In the genomic region with DNA sequence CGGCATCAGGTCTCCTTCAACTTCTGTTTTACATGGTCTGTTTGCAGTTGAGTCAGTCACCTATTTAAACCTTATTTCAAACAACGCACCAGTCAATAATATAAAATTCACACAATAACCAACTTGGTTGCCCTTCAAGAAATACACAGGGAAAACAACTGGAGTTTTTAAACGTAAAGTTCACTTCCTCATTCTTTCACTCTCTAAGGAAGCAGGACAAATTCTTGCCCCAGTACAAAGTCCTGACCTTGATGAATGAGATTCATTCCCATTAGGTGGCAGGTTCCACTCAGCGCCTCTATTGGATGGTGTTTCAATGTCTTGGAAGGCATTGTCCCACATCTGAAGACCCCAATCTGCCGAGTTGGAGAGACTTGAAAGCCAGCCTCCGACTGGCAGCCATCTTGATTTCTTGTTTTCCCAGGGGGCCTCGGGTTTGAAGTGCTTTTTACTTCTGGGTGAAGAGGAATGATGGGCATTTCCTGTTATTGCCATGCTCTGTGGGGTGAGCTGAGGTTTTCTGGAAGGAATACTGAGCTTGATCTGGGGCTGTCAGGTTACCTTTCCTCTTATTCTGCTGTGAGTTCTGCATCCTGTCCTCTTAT, we compare ENCODE assay signal across 2 cellular contexts.
TF ChIP-seq lines count a peak whose summit lies in the region.

No MANE protein-coding gene starts in this region.

TF ChIP-seq in HepG2, 621 proteins besides CTCF, POLR2A, EP300 and RAD21 (continues in another document):
- TF ChIP-seq, protein P1, sequence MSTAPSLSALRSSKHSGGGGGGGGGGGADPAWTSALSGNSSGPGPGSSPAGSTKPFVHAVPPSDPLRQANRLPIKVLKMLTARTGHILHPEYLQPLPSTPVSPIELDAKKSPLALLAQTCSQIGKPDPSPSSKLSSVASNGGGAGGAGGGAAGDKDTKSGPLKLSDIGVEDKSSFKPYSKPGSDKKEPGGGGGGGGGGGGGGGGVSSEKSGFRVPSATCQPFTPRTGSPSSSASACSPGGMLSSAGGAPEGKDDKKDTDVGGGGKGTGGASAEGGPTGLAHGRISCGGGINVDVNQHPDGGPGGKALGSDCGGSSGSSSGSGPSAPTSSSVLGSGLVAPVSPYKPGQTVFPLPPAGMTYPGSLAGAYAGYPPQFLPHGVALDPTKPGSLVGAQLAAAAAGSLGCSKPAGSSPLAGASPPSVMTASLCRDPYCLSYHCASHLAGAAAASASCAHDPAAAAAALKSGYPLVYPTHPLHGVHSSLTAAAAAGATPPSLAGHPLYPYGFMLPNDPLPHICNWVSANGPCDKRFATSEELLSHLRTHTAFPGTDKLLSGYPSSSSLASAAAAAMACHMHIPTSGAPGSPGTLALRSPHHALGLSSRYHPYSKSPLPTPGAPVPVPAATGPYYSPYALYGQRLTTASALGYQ (CRISPR knock-in tag; IDR thresholded peaks at IDR 0.05): no peak
- no peak for TF ChIP-seq CEBPB (IDR thresholded peaks at IDR 0.05; ENCODE audit: borderline replicate concordance, low read depth, low read length)
- TF ChIP-seq, protein P2, sequence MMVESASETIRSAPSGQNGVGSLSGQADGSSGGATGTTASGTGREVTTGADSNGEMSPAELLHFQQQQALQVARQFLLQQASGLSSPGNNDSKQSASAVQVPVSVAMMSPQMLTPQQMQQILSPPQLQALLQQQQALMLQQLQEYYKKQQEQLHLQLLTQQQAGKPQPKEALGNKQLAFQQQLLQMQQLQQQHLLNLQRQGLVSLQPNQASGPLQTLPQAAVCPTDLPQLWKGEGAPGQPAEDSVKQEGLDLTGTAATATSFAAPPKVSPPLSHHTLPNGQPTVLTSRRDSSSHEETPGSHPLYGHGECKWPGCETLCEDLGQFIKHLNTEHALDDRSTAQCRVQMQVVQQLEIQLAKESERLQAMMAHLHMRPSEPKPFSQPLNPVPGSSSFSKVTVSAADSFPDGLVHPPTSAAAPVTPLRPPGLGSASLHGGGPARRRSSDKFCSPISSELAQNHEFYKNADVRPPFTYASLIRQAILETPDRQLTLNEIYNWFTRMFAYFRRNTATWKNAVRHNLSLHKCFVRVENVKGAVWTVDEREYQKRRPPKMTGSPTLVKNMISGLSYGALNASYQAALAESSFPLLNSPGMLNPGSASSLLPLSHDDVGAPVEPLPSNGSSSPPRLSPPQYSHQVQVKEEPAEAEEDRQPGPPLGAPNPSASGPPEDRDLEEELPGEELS (CRISPR knock-in tag; IDR thresholded peaks at IDR 0.05): no peak
- TF ChIP-seq TEAD3 (CRISPR knock-in tag; optimal IDR thresholded peaks at IDR 0.05; ENCODE audit: borderline replicate concordance): peak; percentile 36
- TF ChIP-seq TAF15 (IDR thresholded peaks at IDR 0.05; ENCODE audit: low read depth, low read length, poor library complexity, severe bottlenecking): no peak
- no peak for TF ChIP-seq ZFP90 (CRISPR knock-in tag; IDR thresholded peaks at IDR 0.05; ENCODE audit: borderline replicate concordance)
- no peak for TF ChIP-seq ZNF768 (CRISPR knock-in tag; IDR thresholded peaks at IDR 0.05)
- TF ChIP-seq MBNL3 (CRISPR knock-in tag; conservative IDR thresholded peaks at IDR 0.05): no peak
- TF ChIP-seq, protein P3, sequence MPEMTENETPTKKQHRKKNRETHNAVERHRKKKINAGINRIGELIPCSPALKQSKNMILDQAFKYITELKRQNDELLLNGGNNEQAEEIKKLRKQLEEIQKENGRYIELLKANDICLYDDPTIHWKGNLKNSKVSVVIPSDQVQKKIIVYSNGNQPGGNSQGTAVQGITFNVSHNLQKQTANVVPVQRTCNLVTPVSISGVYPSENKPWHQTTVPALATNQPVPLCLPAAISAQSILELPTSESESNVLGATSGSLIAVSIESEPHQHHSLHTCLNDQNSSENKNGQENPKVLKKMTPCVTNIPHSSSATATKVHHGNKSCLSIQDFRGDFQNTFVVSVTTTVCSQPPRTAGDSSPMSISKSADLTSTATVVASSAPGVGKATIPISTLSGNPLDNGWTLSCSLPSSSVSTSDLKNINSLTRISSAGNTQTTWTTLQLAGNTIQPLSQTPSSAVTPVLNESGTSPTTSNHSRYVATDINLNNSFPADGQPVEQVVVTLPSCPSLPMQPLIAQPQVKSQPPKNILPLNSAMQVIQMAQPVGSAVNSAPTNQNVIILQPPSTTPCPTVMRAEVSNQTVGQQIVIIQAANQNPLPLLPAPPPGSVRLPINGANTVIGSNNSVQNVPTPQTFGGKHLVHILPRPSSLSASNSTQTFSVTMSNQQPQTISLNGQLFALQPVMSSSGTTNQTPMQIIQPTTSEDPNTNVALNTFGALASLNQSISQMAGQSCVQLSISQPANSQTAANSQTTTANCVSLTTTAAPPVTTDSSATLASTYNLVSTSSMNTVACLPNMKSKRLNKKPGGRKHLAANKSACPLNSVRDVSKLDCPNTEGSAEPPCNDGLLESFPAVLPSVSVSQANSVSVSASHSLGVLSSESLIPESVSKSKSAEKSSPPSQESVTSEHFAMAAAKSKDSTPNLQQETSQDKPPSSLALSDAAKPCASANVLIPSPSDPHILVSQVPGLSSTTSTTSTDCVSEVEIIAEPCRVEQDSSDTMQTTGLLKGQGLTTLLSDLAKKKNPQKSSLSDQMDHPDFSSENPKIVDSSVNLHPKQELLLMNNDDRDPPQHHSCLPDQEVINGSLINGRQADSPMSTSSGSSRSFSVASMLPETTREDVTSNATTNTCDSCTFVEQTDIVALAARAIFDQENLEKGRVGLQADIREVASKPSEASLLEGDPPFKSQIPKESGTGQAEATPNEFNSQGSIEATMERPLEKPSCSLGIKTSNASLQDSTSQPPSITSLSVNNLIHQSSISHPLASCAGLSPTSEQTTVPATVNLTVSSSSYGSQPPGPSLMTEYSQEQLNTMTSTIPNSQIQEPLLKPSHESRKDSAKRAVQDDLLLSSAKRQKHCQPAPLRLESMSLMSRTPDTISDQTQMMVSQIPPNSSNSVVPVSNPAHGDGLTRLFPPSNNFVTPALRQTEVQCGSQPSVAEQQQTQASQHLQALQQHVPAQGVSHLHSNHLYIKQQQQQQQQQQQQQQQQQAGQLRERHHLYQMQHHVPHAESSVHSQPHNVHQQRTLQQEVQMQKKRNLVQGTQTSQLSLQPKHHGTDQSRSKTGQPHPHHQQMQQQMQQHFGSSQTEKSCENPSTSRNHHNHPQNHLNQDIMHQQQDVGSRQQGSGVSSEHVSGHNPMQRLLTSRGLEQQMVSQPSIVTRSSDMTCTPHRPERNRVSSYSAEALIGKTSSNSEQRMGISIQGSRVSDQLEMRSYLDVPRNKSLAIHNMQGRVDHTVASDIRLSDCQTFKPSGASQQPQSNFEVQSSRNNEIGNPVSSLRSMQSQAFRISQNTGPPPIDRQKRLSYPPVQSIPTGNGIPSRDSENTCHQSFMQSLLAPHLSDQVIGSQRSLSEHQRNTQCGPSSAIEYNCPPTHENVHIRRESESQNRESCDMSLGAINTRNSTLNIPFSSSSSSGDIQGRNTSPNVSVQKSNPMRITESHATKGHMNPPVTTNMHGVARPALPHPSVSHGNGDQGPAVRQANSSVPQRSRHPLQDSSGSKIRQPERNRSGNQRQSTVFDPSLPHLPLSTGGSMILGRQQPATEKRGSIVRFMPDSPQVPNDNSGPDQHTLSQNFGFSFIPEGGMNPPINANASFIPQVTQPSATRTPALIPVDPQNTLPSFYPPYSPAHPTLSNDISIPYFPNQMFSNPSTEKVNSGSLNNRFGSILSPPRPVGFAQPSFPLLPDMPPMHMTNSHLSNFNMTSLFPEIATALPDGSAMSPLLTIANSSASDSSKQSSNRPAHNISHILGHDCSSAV (CRISPR knock-in tag; IDR thresholded peaks at IDR 0.05; ENCODE audit: borderline replicate concordance): no peak
- no peak for TF ChIP-seq ZNF136 (CRISPR knock-in tag; IDR thresholded peaks at IDR 0.05; ENCODE audit: low read depth)
- TF ChIP-seq TCF7L2 (IDR thresholded peaks at IDR 0.05; ENCODE audit: low read depth, low read length): no peak
- TF ChIP-seq ZNF350 (CRISPR knock-in tag; IDR thresholded peaks at IDR 0.05; ENCODE audit: borderline replicate concordance, low read depth): no peak
- 0 out of 2 replicates have a peak, but pooled peaks have one; percentile 14 for TF ChIP-seq HNF4A (CRISPR knock-in tag; IDR thresholded peaks at IDR 0.05)
- no peak for TF ChIP-seq ZBTB38 (CRISPR knock-in tag; IDR thresholded peaks at IDR 0.05)

TF ChIP-seq in H1, 55 proteins besides CTCF, POLR2A, EP300 and RAD21:
- peak; percentile 75; the same call in 1 of the 2 replicates for TF ChIP-seq YY1 (IDR thresholded peaks at IDR 0.05; ENCODE audit: low read depth, low read length)
- TF ChIP-seq HDAC2 (IDR thresholded peaks at IDR 0.05; ENCODE audit: borderline replicate concordance in 1 of 2, low read depth in 2 of 2, low read length in 2 of 2): no peak
TF ChIP-seq in H1: peak in this region for 1.
